Comparison of ENCODE assay signal across 18 cellular contexts in the genomic region with DNA sequence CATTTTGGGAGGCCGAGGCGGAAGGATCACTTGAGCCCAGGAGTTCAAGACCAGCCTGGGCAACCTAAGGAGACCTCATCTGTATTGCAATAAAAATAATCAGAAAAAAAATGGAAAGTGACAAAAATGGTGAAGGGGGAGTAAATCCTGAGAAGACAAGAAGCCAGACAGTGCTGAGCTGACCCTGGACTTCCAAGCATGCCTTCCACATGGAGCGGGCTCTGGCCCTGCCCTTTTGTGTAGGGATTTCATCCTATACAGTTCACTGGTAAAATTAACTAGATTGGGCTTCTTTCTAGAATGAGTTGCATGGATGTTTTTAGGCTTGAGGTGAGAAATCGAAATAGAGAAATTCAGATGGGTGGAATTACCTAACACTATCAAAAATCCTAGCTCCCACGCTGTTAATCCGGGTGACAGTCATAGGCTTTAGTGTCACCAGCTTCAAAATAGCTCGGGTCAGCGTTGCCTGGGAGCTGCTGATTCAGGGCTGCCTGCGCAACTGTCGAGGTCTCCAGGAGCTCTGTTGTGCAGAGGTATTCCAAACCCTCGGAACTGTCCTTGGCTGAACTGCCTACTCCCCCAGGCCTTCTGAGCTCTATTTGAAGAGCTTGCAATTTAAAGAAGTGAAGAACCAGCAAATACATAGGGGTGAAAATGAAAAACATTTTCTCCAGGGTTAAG. TPM values are rescaled to one million over a fixed set of nuclear protein-coding genes. Genes with fewer than 3 reads are reported as not detected.
DNase-seq lines count a peak whose midpoint lies in the region; ATAC-seq lines count a peak whose summit lies in the region.
"Had no signal": no experiment of that assay in that cellular context is flagged by ENCODE, and none has a peak within 500 bp of the region (broad histone marks: within the 10 kb centered on the region; RNA-seq: fewer than 3 reads in every experiment).

No MANE protein-coding gene starts in this region.

- DNase-seq in Right ventricle myocardium inferior (ENCODE audit: missing footprints), result no peak
- no peak for DNase-seq in cardiac septum (ENCODE audit: low spot score)
- DNase-seq in left cardiac atrium, result peak; percentile 60
- DNase-seq in occipital lobe (lab: John Stamatoyannopoulos, UW), result peak; percentile 35
- no peak for DNase-seq in NCI-H446 (lab: John Stamatoyannopoulos, UW)
- DNase-seq in stimulated activated naive CD8-positive, alpha-beta T cell treated with anti-CD3 and anti-CD28 coated beads, Interleukin-15, amount 100 ng/mL, for 72 hours, result no peak
- DNase-seq: activated gamma-delta T cell; CD8-positive, alpha-beta T cell; EL; esophagus squamous epithelium; KBM-7; natural killer cell; NCI-H446 treated with DMSO at 0.1 percent for 48 hours; Peyer's patch; small intestine; SW 1271 had no signal

- no peak overlapping the region for H3K4me3 Mint-ChIP-seq in stimulated activated naive CD8-positive, alpha-beta T cell treated with anti-CD3 and anti-CD28 coated beads, Interleukin-15, amount 100 ng/mL, for 72 hours
- H3K4me3 Mint-ChIP-seq: CD8-positive, alpha-beta T cell; natural killer cell had no signal

- H3K27me3 Mint-ChIP-seq in stimulated activated naive CD8-positive, alpha-beta T cell treated with anti-CD3 and anti-CD28 coated beads, Interleukin-15, amount 100 ng/mL, for 72 hours, result peaks cover 96% of the 10 kb centered on the region

- ATAC-seq in Right ventricle myocardium inferior, result peak; percentile 82
- peak; percentile 68 to 86 for ATAC-seq in left cardiac atrium
- no peak for ATAC-seq in HG03045 (IDR thresholded peaks at IDR 0.05; ENCODE audit: unreplicated experiment)
- no peak for ATAC-seq in GM21576 (IDR thresholded peaks at IDR 0.05; ENCODE audit: unreplicated experiment)
- ATAC-seq in stimulated activated naive CD8-positive, alpha-beta T cell treated with anti-CD3 and anti-CD28 coated beads, Interleukin-15, amount 100 ng/mL, for 72 hours, result no peak
- ATAC-seq: CD8-positive, alpha-beta T cell; natural killer cell had no signal

- intact Hi-C loops in Right ventricle myocardium inferior (cut with DNase I), result no loop called here
- intact Hi-C loops in cardiac septum (cut with DNase I), result no loop called here
- intact Hi-C loops in left cardiac atrium (cut with DNase I), result loop anchor here (5.0 to 10.0 kb wide), 4 partner anchors 41 to 214 kb away; no protein-coding TSS in a partner anchor

- H3K27ac Mint-ChIP-seq in stimulated activated naive CD8-positive, alpha-beta T cell treated with anti-CD3 and anti-CD28 coated beads, Interleukin-15, amount 100 ng/mL, for 72 hours, result no peak overlapping the region
- H3K27ac Mint-ChIP-seq: CD8-positive, alpha-beta T cell; natural killer cell had no signal

- peaks cover 9% of the 10 kb centered on the region for H3K4me1 Mint-ChIP-seq in stimulated activated naive CD8-positive, alpha-beta T cell treated with anti-CD3 and anti-CD28 coated beads, Interleukin-15, amount 100 ng/mL, for 72 hours

- no peaks in the 10 kb centered on the region for H3K9me3 Mint-ChIP-seq in stimulated activated naive CD8-positive, alpha-beta T cell treated with anti-CD3 and anti-CD28 coated beads, Interleukin-15, amount 100 ng/mL, for 72 hours
- H3K9me3 Mint-ChIP-seq: CD8-positive, alpha-beta T cell; natural killer cell had no signal

RNA-seq across cellular contexts. Expression of a gene that starts 21.6 kb away (rescaled TPM):
- total RNA-seq in Right ventricle myocardium inferior (64.1 TPM), cardiac septum (71.8 TPM), left cardiac atrium (10 to 100 TPM; 56.8 to 57.9 TPM), occipital lobe (207 TPM)

Comparison
In these comparisons a context has a peak if more than half of its experiments do, and no peak if none do; other contexts are left out.
1. DNase-seq: peak in left cardiac atrium (single experiment) and occipital lobe (single experiment); none in Right ventricle myocardium inferior (single experiment), cardiac septum (single experiment), NCI-H446 (0 of 2) and stimulated activated naive CD8-positive, alpha-beta T cell treated with anti-CD3 and anti-CD28 coated beads, Interleukin-15, amount 100 ng/mL, for 72 hours (0 of 2).
2. intact Hi-C loops: an anchor here in left cardiac atrium (5.0 to 10.0 kb wide); none called in Right ventricle myocardium inferior and cardiac septum.
3. ATAC-seq: peak in Right ventricle myocardium inferior (single experiment) and left cardiac atrium (2 of 2); none in HG03045 (single experiment), GM21576 (single experiment) and stimulated activated naive CD8-positive, alpha-beta T cell treated with anti-CD3 and anti-CD28 coated beads, Interleukin-15, amount 100 ng/mL, for 72 hours (single experiment).